8 cellular contexts compared by ENCODE assay signal in the genomic region with DNA sequence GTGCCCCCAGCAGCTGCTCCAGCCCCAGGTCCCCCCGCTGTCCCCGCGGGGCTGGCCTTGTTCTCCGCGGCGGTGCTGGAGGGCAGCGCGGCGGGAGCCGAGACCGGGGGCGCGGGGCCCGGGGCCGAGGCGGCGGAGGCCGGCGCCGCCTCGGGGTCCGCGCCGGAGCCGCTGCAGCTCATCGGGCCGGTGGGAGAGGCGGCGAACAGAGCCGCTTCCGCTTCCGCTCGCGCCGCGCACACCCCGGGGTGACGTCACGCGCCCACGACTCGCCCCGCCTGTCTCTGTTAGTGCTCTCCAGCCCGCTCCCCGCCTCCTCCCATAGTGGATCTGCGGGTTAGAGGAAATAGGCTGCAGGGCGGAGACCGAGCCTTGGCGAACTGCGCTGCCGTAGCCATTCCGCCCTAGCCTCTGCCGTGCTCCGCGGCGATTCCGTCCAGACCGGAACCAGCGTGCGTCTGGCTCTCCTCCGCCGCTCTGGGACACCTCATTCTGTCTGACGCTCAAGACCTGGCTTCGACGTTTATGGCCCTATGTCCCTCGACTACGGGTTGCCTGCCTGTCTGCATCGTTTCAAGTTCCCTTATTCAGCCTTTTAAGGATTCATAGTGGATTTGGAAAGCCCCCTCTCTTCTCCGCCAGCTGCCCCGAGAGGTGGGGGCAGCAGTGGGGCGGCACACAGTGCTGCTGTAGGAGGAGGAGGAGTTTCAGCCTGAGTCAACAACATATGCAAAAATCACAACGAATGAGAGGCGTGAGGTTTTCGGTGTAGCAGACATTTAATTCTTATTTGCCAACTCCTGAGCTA. TPM values are rescaled to one million over a fixed set of nuclear protein-coding genes. Genes with fewer than 3 reads are reported as not detected.
DNase-seq lines count a peak whose midpoint lies in the region; ATAC-seq and TF ChIP-seq lines count a peak whose summit lies in the region.

A gene (minus strand): TSS at position 209 of the 808 bp plus-strand sequence. CDS start 27 bp downstream, at position 182.

- no peak for TF ChIP-seq CTCF in Peyer's patch (IDR thresholded peaks at IDR 0.05)

- H3K27ac ChIP-seq in KOPT-K1 (ENCODE audit: low read depth, low read length, poor library complexity, severe bottlenecking) (peak within 1 kb of the TSS; percentile 94), Peyer's patch (peak within 1 kb of the TSS; percentile 93 to 99 (median 94)), esophagus (ENCODE audit: low read depth in 2 of 2, low read length in 1 of 2) (peak within 1 kb of the TSS; percentile 99 to 100), muscle layer of duodenum (ENCODE audit: low read length) (peak within 1 kb of the TSS; percentile 97)

- H3K4me1 ChIP-seq in Peyer's patch, result peaks cover 0 to 47% (median 5%) of the 10 kb centered on the region in 4 donors
- H3K4me1 ChIP-seq in esophagus (ENCODE audit: control insufficient read depth in 2 of 2, insufficient read depth in 2 of 2, low read length in 1 of 2), result peaks cover 2 to 11% of the 10 kb centered on the region in 2 donors
- peaks cover 27 to 52% of the 10 kb centered on the region in 2 donors for H3K4me1 ChIP-seq in muscle layer of duodenum (ENCODE audit: control insufficient read depth in 1 of 2, insufficient read depth in 2 of 2, low read length in 2 of 2)

- no peaks in the 10 kb centered on the region for H3K27me3 ChIP-seq in Peyer's patch
- H3K27me3 ChIP-seq in esophagus (ENCODE audit: control insufficient read depth in 1 of 2, insufficient read depth in 2 of 2, low read length in 2 of 2), result no peaks in the 10 kb centered on the region
- H3K27me3 ChIP-seq in muscle layer of duodenum (ENCODE audit: low read depth, low read length), result no peaks in the 10 kb centered on the region

- peak; percentile 91 for ATAC-seq in GM21786 (IDR thresholded peaks at IDR 0.05; ENCODE audit: unreplicated experiment)

- 0 to 1% methylated on average over 40 to 74 of the region's 74 CpGs for WGBS in esophagus, 2 donors

- H3K9me3 ChIP-seq in KOPT-K1 (ENCODE audit: insufficient read depth, low read length, poor library complexity, severe bottlenecking), result no peaks in the 10 kb centered on the region
- no peaks in the 10 kb centered on the region for H3K9me3 ChIP-seq in Peyer's patch
- no peaks in the 10 kb centered on the region for H3K9me3 ChIP-seq in esophagus (ENCODE audit: control insufficient read depth in 2 of 2, insufficient read depth in 1 of 2, low read depth in 1 of 2, low read length in 1 of 2)
- no peaks in the 10 kb centered on the region for H3K9me3 ChIP-seq in muscle layer of duodenum (ENCODE audit: control insufficient read depth in 1 of 2, low read length in 2 of 2)

- H3K36me3 ChIP-seq in KOPT-K1 (ENCODE audit: insufficient read depth, low read length), result peaks cover 56% of the 10 kb centered on the region
- H3K36me3 ChIP-seq in Peyer's patch, result peaks cover 0 to 57% (median 3%) of the 10 kb centered on the region in 3 donors
- H3K36me3 ChIP-seq in esophagus (ENCODE audit: control insufficient read depth in 2 of 2, insufficient read depth in 2 of 2, low read length in 1 of 2), result peaks cover 13 to 48% of the 10 kb centered on the region in 2 donors
- peaks cover 61 to 63% of the 10 kb centered on the region in 2 donors for H3K36me3 ChIP-seq in muscle layer of duodenum (ENCODE audit: control insufficient read depth in 1 of 2, insufficient read depth in 2 of 2, low read length in 2 of 2)

- DNase-seq in DMS79 treated with DMSO at 0.1 percent for 48 hours (lab: John Stamatoyannopoulos, UW) (peak; percentile 93), Peyer's patch (peak; percentile 98 to 99 (median 98))
- peak; percentile 96 to 97 for DNase-seq in activated T-cell treated with anti-CD3 and anti-CD28 coated beads, Interleukin-2, amount 50 U/mL, for 48 hours
- peak; percentile 91 for DNase-seq in stimulated activated CD8-positive, alpha-beta memory T cell treated with anti-CD3 and anti-CD28 coated beads, Interleukin-7, amount 100 ng/mL, for 24 hours (ENCODE audit: low read depth)

- TF ChIP-seq POLR2A in Peyer's patch (IDR thresholded peaks at IDR 0.05), result peak; percentile 93 to 99

- H3K4me3 ChIP-seq in Peyer's patch, result peak within 1 kb of the TSS; percentile 71 to 99 (median 86)
- peak within 1 kb of the TSS; percentile 91 to 95 for H3K4me3 ChIP-seq in esophagus (ENCODE audit: low read depth in 1 of 2, low read length in 2 of 2)
- peak within 1 kb of the TSS; percentile 75 to 77 for H3K4me3 ChIP-seq in muscle layer of duodenum (ENCODE audit: low read depth in 1 of 2, low read length in 2 of 2)

RNA-seq across cellular contexts. Expression of the gene that starts here (rescaled TPM):
- 10 to 100 TPM; 55.9 to 90.8 (median 74.5) TPM for total RNA-seq in Peyer's patch
- polyA plus RNA-seq in esophagus, result 10 to 100 TPM; 83.0 to 93.7 TPM

Comparison
In these comparisons a context has a peak if more than half of its experiments do, and no peak if none do; other contexts are left out.
1. Peak in every context shown above with its lines: DNase-seq, ATAC-seq, H3K4me3 ChIP-seq and H3K27ac ChIP-seq.